9 cellular contexts compared by ENCODE assay signal in genomic region chr9:112112941-112113399, GRCh38.
DNase-seq lines count a peak whose midpoint lies in the region; ATAC-seq and TF ChIP-seq lines count a peak whose summit lies in the region.
"Had no signal": no experiment of that assay in that cellular context is flagged by ENCODE, and none has a peak within 500 bp of the region (broad histone marks: within the 10 kb centered on the region; RNA-seq: fewer than 3 reads in every experiment).

No MANE protein-coding gene starts in this region.

- no peaks in the 10 kb centered on the region for H3K27me3 ChIP-seq in heart left ventricle
- H3K27me3 ChIP-seq in right cardiac atrium (ENCODE audit: control insufficient read depth, insufficient read depth): no peaks in the 10 kb centered on the region
- no peaks in the 10 kb centered on the region for H3K27me3 ChIP-seq in breast epithelium
- H3K27me3 ChIP-seq in neural progenitor cell: no peaks in the 10 kb centered on the region

- peak in 8 of 12 donors; percentile 11 to 46 (median 31) for TF ChIP-seq CTCF in heart left ventricle (IDR thresholded peaks at IDR 0.05)
- TF ChIP-seq CTCF in breast epithelium (IDR thresholded peaks at IDR 0.05): peak in 2 of 3 donors; percentile 54 to 68
- peak; percentile 54 for TF ChIP-seq CTCF in neural progenitor cell (IDR thresholded peaks at IDR 0.05)

- no peak overlapping the region for H3K9ac ChIP-seq in neural progenitor cell

- H3K27me3 Mint-ChIP-seq in neural progenitor cell (ENCODE audit: insufficient read depth, low read depth): peaks cover 2% of the 10 kb centered on the region
- no peaks in the 10 kb centered on the region for H3K27me3 Mint-ChIP-seq in activated T-helper 1 cell treated with anti-CD3 and anti-CD28 coated beads, Interleukin-12 subunit alpha, Interleukin-12 subunit beta, Interleukin-2, Interleukin-4 antibody, amounts not matched to agents 30 ng/mL and 10 ng/mL and 1 ng/mL, durations not matched to agents 14 hours and 24 hours and 36 hours (ENCODE audit: insufficient read depth)
- H3K27me3 Mint-ChIP-seq: activated naive CD8-positive, alpha-beta T cell treated with anti-CD3 and anti-CD28 coated beads, Interleukin-2, amount 10 ng/mL, durations not matched to agents 7 days and 5 days had no signal

- H3K9me3 Mint-ChIP-seq in neural progenitor cell: no peaks in the 10 kb centered on the region
- H3K9me3 Mint-ChIP-seq in activated T-helper 1 cell treated with anti-CD3 and anti-CD28 coated beads, Interleukin-12 subunit alpha, Interleukin-12 subunit beta, Interleukin-2, Interleukin-4 antibody, amounts not matched to agents 30 ng/mL and 10 ng/mL and 1 ng/mL, durations not matched to agents 14 hours and 24 hours and 36 hours: no peaks in the 10 kb centered on the region
- H3K9me3 Mint-ChIP-seq: activated naive CD8-positive, alpha-beta T cell treated with anti-CD3 and anti-CD28 coated beads, Interleukin-2, amount 10 ng/mL, durations not matched to agents 7 days and 5 days had no signal

- no peak overlapping the region for H2AFZ ChIP-seq in neural progenitor cell (replicated peaks)

- no peak overlapping the region for H3K4me3 Mint-ChIP-seq in neural progenitor cell
- no peak overlapping the region for H3K4me3 Mint-ChIP-seq in activated T-helper 1 cell treated with anti-CD3 and anti-CD28 coated beads, Interleukin-12 subunit alpha, Interleukin-12 subunit beta, Interleukin-2, Interleukin-4 antibody, amounts not matched to agents 30 ng/mL and 10 ng/mL and 1 ng/mL, durations not matched to agents 14 hours and 24 hours and 36 hours
- H3K4me3 Mint-ChIP-seq: activated naive CD8-positive, alpha-beta T cell treated with anti-CD3 and anti-CD28 coated beads, Interleukin-2, amount 10 ng/mL, durations not matched to agents 7 days and 5 days had no signal

- no peaks in the 10 kb centered on the region for H3K79me2 ChIP-seq in neural progenitor cell (ENCODE audit: low read depth)

- no peak for DNase-seq in heart left ventricle
- no peak for DNase-seq in right cardiac atrium
- DNase-seq in NCI-H748 treated with DMSO at 0.1 percent for 48 hours (lab: John Stamatoyannopoulos, UW): peak; percentile 13
- DNase-seq in breast epithelium (ENCODE audit: low spot score in 2 of 2): no peak
- peak; percentile 53 for DNase-seq in neural progenitor cell (ENCODE audit: low spot score)
- DNase-seq in activated T-helper 1 cell treated with anti-CD3 and anti-CD28 coated beads, Interleukin-12 subunit alpha, Interleukin-12 subunit beta, Interleukin-2, Interleukin-4 antibody, amounts not matched to agents 30 ng/mL and 10 ng/mL and 1 ng/mL, durations not matched to agents 14 hours and 24 hours and 36 hours (ENCODE audit: low spot score): no peak
- no peak for DNase-seq in inferior parietal cortex (ENCODE audit: extremely low spot score)
- DNase-seq: activated naive CD8-positive, alpha-beta T cell treated with anti-CD3 and anti-CD28 coated beads, Interleukin-2, amount 10 ng/mL, durations not matched to agents 7 days and 5 days had no signal

- intact Hi-C loops in heart left ventricle (cut with DNase I) (loop anchor here in 1 of 10 donors (10.0 kb wide), 1 partner anchor 702 kb away; no protein-coding TSS in a partner anchor), right cardiac atrium (cut with DNase I) (no loop called here), breast epithelium (cut with DNase I; ENCODE audit: low total_unique reads) (no loop called here)
- intact Hi-C loops in activated T-helper 1 cell treated with anti-CD3 and anti-CD28 coated beads, Interleukin-12 subunit alpha, Interleukin-12 subunit beta, Interleukin-2, Interleukin-4 antibody, amounts not matched to agents 30 ng/mL and 10 ng/mL and 1 ng/mL, durations not matched to agents 14 hours and 24 hours and 36 hours (cut with micrococcal nuclease): loop anchor here (1.0 kb wide), 1 partner anchor 248 kb away; no protein-coding TSS in a partner anchor

- peak in 1 of 4 donors; percentile 38 for ATAC-seq in heart left ventricle
- no peak for ATAC-seq in right cardiac atrium
- ATAC-seq in GM19463 (IDR thresholded peaks at IDR 0.05; ENCODE audit: unreplicated experiment): no peak

- H3K27ac Mint-ChIP-seq in neural progenitor cell: no peak overlapping the region
- no peak overlapping the region for H3K27ac Mint-ChIP-seq in activated T-helper 1 cell treated with anti-CD3 and anti-CD28 coated beads, Interleukin-12 subunit alpha, Interleukin-12 subunit beta, Interleukin-2, Interleukin-4 antibody, amounts not matched to agents 30 ng/mL and 10 ng/mL and 1 ng/mL, durations not matched to agents 14 hours and 24 hours and 36 hours
- H3K27ac Mint-ChIP-seq: activated naive CD8-positive, alpha-beta T cell treated with anti-CD3 and anti-CD28 coated beads, Interleukin-2, amount 10 ng/mL, durations not matched to agents 7 days and 5 days had no signal

- H3K4me3 ChIP-seq in heart left ventricle: no peak overlapping the region
- no peak overlapping the region for H3K4me3 ChIP-seq in right cardiac atrium (ENCODE audit: low read length)
- no peak overlapping the region for H3K4me3 ChIP-seq in breast epithelium
- no peak overlapping the region for H3K4me3 ChIP-seq in neural progenitor cell

- TF ChIP-seq POLR2A in heart left ventricle (IDR thresholded peaks at IDR 0.05): no peak
- TF ChIP-seq POLR2A in breast epithelium (IDR thresholded peaks at IDR 0.05): no peak

- peaks cover 0 to 14% (median 0%) of the 10 kb centered on the region in 12 donors for H3K4me1 ChIP-seq in heart left ventricle
- no peaks in the 10 kb centered on the region for H3K4me1 ChIP-seq in right cardiac atrium (ENCODE audit: control insufficient read depth, insufficient read depth, low read length)
- no peaks in the 10 kb centered on the region for H3K4me1 ChIP-seq in breast epithelium
- H3K4me1 ChIP-seq in neural progenitor cell: peaks cover 4% of the 10 kb centered on the region

- no peaks in the 10 kb centered on the region for H3F3A ChIP-seq in neural progenitor cell (ENCODE audit: low read depth)

- no peak overlapping the region for H3K4me2 ChIP-seq in neural progenitor cell

- no peak overlapping the region for H3K27ac ChIP-seq in heart left ventricle
- no peak overlapping the region for H3K27ac ChIP-seq in right cardiac atrium (ENCODE audit: low read length)
- no peak overlapping the region for H3K27ac ChIP-seq in breast epithelium
- H3K27ac ChIP-seq in neural progenitor cell: no peak overlapping the region

- H3K36me3 ChIP-seq in heart left ventricle (peaks cover 0 to 39% (median 4%) of the 10 kb centered on the region in 9 donors), breast epithelium (no peaks in the 10 kb centered on the region), neural progenitor cell (no peaks in the 10 kb centered on the region)

- H4K20me1 ChIP-seq in neural progenitor cell (ENCODE audit: low read depth): no peaks in the 10 kb centered on the region

- H3K4me1 Mint-ChIP-seq in neural progenitor cell: peaks cover 4% of the 10 kb centered on the region
- H3K4me1 Mint-ChIP-seq in activated T-helper 1 cell treated with anti-CD3 and anti-CD28 coated beads, Interleukin-12 subunit alpha, Interleukin-12 subunit beta, Interleukin-2, Interleukin-4 antibody, amounts not matched to agents 30 ng/mL and 10 ng/mL and 1 ng/mL, durations not matched to agents 14 hours and 24 hours and 36 hours (ENCODE audit: low read depth): no peaks in the 10 kb centered on the region
- H3K4me1 Mint-ChIP-seq: activated naive CD8-positive, alpha-beta T cell treated with anti-CD3 and anti-CD28 coated beads, Interleukin-2, amount 10 ng/mL, durations not matched to agents 7 days and 5 days had no signal

- WGBS in heart left ventricle, 4 donors: 80 to 100% (median 88%) methylated on average over 1 of the region's 1 CpG
- WGBS in right cardiac atrium: 88% methylated on average over 1 of the region's 1 CpG

- H3K36me3 Mint-ChIP-seq in neural progenitor cell: peaks cover 2% of the 10 kb centered on the region
- peaks cover 7% of the 10 kb centered on the region for H3K36me3 Mint-ChIP-seq in activated T-helper 1 cell treated with anti-CD3 and anti-CD28 coated beads, Interleukin-12 subunit alpha, Interleukin-12 subunit beta, Interleukin-2, Interleukin-4 antibody, amounts not matched to agents 30 ng/mL and 10 ng/mL and 1 ng/mL, durations not matched to agents 14 hours and 24 hours and 36 hours (ENCODE audit: low read depth)

- H3K9me3 ChIP-seq in heart left ventricle (no peaks in the 10 kb centered on the region), right cardiac atrium (ENCODE audit: control insufficient read depth, low read length) (no peaks in the 10 kb centered on the region), breast epithelium (no peaks in the 10 kb centered on the region), neural progenitor cell (ENCODE audit: low read depth) (no peaks in the 10 kb centered on the region)

Comparison
In these comparisons a context has a peak if more than half of its experiments do, and no peak if none do; other contexts are left out.
1. DNase-seq: peak in NCI-H748 treated with DMSO at 0.1 percent for 48 hours (single experiment) and neural progenitor cell (single experiment); none in heart left ventricle (0 of 5), right cardiac atrium (0 of 3), breast epithelium (0 of 2), activated T-helper 1 cell treated with anti-CD3 and anti-CD28 coated beads, Interleukin-12 subunit alpha, Interleukin-12 subunit beta, Interleukin-2, Interleukin-4 antibody, amounts not matched to agents 30 ng/mL and 10 ng/mL and 1 ng/mL, durations not matched to agents 14 hours and 24 hours and 36 hours (single experiment) and inferior parietal cortex (single experiment).
2. Peak in every context shown above with its lines, with median percentiles within 50 percentile points of each other: CTCF ChIP-seq.